ENCODE assay signal across 8 cellular contexts in the genomic region with DNA sequence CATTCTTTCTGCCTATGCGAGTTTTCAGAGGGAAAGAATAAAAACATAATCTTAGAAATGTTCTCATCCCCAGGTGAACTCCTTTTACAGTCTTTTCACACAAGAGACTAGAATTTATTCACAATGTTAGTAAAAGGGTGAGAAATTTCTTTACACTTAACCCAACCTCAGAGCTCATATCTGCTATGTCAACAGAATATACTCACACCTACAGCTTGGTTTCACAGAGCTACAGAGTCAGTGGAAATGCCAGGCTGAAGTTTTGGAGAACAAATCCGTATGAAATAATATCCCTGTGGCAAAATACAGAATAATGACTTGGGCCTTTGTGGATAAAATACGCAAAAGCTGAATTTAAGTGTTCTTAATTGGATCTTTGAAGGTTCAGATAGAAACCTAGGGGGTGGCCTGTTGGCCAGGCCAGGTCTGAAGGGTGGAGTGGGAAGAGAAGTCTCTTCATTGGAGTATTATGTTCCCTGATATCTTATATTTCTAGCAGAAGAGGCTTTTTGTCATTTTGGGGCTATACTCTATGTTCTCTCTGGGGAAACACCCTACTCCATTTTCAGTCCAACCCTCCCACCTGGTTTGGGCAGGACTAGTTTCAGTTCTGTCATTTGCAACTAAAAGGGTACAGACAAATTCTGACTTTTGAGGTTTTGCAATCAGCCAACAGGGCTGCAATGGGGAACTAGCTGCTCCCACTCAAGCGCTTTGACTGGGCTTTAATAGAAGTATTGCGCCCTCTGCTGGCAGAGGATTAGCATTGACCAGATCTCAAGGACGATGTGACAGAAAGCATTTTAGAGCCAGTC. TPM values are rescaled to one million over a fixed set of nuclear protein-coding genes. Genes with fewer than 3 reads are reported as not detected.
A peak's percentile ranks its signal among the peaks of the same experiment; 100 is the strongest.
DNase-seq lines count a peak whose midpoint lies in the region; ATAC-seq and TF ChIP-seq lines count a peak whose summit lies in the region.

No MANE protein-coding gene starts in this region.

- peak; percentile 99 for DNase-seq in GM12864 (ENCODE audit: low read depth)
- peak; percentile 76 for DNase-seq in NCI-H1092 (lab: John Stamatoyannopoulos, UW)
- DNase-seq in SK-MEL-5 (ENCODE audit: low read depth, low spot score): peak; percentile 96
- peak; percentile 84 for DNase-seq in activated naive CD4-positive, alpha-beta T cell treated with Interleukin-2 at 50 U/mL for 16 hours
- DNase-seq in glomerular endothelial cell (ENCODE audit: extremely low read depth, low read depth, low spot score): peak; percentile 61
- peak; percentile 89 for DNase-seq in posterior vena cava (ENCODE audit: low spot score)
- DNase-seq in ureter (ENCODE audit: low spot score): peak; percentile 86

- ATAC-seq in HG02623 (IDR thresholded peaks at IDR 0.05; ENCODE audit: unreplicated experiment): peak; percentile 99

- in situ Hi-C loops in SK-MEL-5 (cut with HindIII; ENCODE audit: low pct_unique_long_range_greater_than_20kb, low sequenced_read_pairs): no loop called here

- no peak overlapping the region for H3K4me3 ChIP-seq in GM12864 (ENCODE audit: low read depth, low read length)

- intact Hi-C loops in posterior vena cava (cut with DNase I): loop anchor here (5.0 to 10.0 kb wide), 3 partner anchors 79 to 317 kb away; no protein-coding TSS in a partner anchor

- TF ChIP-seq CTCF in GM12864 (IDR thresholded peaks at IDR 0.05; ENCODE audit: low read depth, low read length, missing control alignments): peak; percentile 82

RNA-seq across cellular contexts. Expression of a gene that starts 25.7 kb away (rescaled TPM):
- 0.83 and 1.2 TPM in 2 replicates for total RNA-seq in SK-MEL-5 (2014; rRNA removed; shearing (Covaris generic))
- 1.0 and 1.1 TPM in 2 replicates for polyA plus RNA-seq in SK-MEL-5 (2015; cell fraction: cytosol; rRNA removed)
- 2.5 and 3.4 TPM in 2 replicates for polyA plus RNA-seq in SK-MEL-5 (2015; cell fraction: nucleus; rRNA removed)
- 0.19 and 0.64 TPM in 2 replicates for total RNA-seq in glomerular endothelial cell
- total RNA-seq in posterior vena cava: 1 to 10 TPM in 1 of 2 donors, under 1 TPM in 1; 0.51 to 1.3 TPM
- 0.96 TPM for total RNA-seq in ureter

RNA-seq across cellular contexts. Expression of a gene that starts 26.0 kb away (rescaled TPM):
- 5.2 and 6.4 TPM in 2 replicates for total RNA-seq in SK-MEL-5 (2014; rRNA removed; shearing (Covaris generic))
- 5.2 and 5.7 TPM in 2 replicates for polyA plus RNA-seq in SK-MEL-5 (2015; cell fraction: cytosol; rRNA removed)
- polyA plus RNA-seq in SK-MEL-5 (2015; cell fraction: nucleus; rRNA removed): 6.5 and 14.9 TPM in 2 replicates
- total RNA-seq in glomerular endothelial cell (2.4 and 3.3 TPM in 2 replicates), posterior vena cava (1 to 10 TPM; 6.3 to 9.2 TPM), ureter (8.9 TPM)
